1 cellular context compared by ENCODE assay signal in the genomic region with DNA sequence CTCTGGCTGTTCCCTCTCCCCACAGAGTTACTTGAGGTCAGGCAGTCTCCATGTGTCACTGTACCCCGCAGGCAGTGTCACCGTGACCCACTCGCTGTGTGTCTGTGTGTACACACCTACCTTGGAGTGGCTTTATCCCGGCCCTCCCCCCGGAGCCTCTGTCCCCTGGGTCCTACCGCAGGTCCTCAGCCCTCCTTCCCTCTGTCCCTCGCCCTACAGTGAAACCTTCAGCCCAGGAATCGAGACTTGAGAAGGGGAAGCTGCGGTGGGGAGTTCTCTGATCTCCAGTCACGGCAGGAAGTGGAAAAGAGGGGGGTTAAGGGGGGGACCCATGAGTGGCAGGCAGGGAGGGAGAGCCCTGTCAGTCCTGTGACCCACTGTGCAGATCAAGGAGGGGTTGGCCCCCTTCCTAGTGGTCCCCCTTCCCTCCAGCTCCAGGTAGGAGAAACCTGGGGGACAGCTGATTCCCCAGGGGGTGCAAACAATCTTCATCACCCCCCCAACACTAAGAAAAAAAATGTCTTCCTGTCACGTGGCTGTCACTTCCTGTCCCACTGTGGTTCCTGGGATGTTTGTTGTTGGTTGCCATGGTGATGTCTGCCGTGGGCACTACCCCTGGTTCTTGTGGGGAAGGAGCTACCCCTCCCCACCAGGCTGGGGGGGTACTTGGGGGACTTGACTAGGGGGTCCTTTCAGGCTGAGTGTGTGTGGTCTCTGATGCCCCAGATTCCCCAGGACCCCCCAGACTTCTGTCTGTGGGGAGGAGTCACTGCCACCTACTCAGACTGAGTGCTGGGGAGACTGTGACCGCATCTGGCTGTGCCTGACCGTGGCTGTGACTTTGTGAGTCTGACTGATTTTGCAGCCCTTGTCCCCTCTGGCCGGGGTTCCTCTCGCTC.
TF ChIP-seq lines count a peak whose summit lies in the region.

No MANE protein-coding gene starts in this region.

TF ChIP-seq in K562, 482 proteins besides CTCF, POLR2A, EP300 and RAD21 (continued from another document and continues in another):
- TF ChIP-seq, protein P1, sequence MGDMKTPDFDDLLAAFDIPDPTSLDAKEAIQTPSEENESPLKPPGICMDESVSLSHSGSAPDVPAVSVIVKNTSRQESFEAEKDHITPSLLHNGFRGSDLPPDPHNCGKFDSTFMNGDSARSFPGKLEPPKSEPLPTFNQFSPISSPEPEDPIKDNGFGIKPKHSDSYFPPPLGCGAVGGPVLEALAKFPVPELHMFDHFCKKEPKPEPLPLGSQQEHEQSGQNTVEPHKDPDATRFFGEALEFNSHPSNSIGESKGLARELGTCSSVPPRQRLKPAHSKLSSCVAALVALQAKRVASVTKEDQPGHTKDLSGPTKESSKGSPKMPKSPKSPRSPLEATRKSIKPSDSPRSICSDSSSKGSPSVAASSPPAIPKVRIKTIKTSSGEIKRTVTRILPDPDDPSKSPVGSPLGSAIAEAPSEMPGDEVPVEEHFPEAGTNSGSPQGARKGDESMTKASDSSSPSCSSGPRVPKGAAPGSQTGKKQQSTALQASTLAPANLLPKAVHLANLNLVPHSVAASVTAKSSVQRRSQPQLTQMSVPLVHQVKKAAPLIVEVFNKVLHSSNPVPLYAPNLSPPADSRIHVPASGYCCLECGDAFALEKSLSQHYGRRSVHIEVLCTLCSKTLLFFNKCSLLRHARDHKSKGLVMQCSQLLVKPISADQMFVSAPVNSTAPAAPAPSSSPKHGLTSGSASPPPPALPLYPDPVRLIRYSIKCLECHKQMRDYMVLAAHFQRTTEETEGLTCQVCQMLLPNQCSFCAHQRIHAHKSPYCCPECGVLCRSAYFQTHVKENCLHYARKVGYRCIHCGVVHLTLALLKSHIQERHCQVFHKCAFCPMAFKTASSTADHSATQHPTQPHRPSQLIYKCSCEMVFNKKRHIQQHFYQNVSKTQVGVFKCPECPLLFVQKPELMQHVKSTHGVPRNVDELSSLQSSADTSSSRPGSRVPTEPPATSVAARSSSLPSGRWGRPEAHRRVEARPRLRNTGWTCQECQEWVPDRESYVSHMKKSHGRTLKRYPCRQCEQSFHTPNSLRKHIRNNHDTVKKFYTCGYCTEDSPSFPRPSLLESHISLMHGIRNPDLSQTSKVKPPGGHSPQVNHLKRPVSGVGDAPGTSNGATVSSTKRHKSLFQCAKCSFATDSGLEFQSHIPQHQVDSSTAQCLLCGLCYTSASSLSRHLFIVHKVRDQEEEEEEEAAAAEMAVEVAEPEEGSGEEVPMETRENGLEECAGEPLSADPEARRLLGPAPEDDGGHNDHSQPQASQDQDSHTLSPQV (IDR thresholded peaks at IDR 0.05): peak; percentile 50; the same call in 1 of the 2 replicates
- TF ChIP-seq CTBP1 (IDR thresholded peaks at IDR 0.05; ENCODE audit: borderline replicate concordance) (peak; percentile 41; the same call in 1 of the 2 replicates), SMAD2 (IDR thresholded peaks at IDR 0.05; ENCODE audit: low read depth, low read length) (no peak), ZNF354B (CRISPR knock-in tag; IDR thresholded peaks at IDR 0.05) (no peak), ATF1 (CRISPR knock-in tag; IDR thresholded peaks at IDR 0.05) (no peak), ATF1 (tag; IDR thresholded peaks at IDR 0.05) (peak; percentile 57), ZNF57 (CRISPR knock-in tag; IDR thresholded peaks at IDR 0.05) (no peak), GABPB1 (CRISPR knock-in tag; IDR thresholded peaks at IDR 0.05) (peak; percentile 82), GABPB2 (CRISPR knock-in tag; conservative IDR thresholded peaks at IDR 0.05) (no peak), SP1 (CRISPR knock-in tag; IDR thresholded peaks at IDR 0.05) (no peak), ZNF146 (CRISPR knock-in tag; IDR thresholded peaks at IDR 0.05; ENCODE audit: unreplicated experiment) (no peak), HES1 (IDR thresholded peaks at IDR 0.05; ENCODE audit: low read depth) (no peak), ZNF584 (CRISPR knock-in tag; IDR thresholded peaks at IDR 0.05; ENCODE audit: low read depth) (0 out of 2 replicates have a peak, but pooled peaks have one; percentile 62), CBX1 (IDR thresholded peaks at IDR 0.05; ENCODE audit: low read depth) (0 out of 2 replicates have a peak, but pooled peaks have one; percentile 39), E2F8 (IDR thresholded peaks at IDR 0.05; ENCODE audit: low read depth, partially characterized antibody) (peak; percentile 78), NELFE (IDR thresholded peaks at IDR 0.05; ENCODE audit: insufficient read depth, insufficient read length) (no peak), ZNF740 (CRISPR knock-in tag; IDR thresholded peaks at IDR 0.05) (peak; percentile 95), ZNF740 (tag; IDR thresholded peaks at IDR 0.05) (peak in 1 of 2 experiments; percentile 95; a peak in 2 of 4 replicates), XRCC4 (IDR thresholded peaks at IDR 0.05; ENCODE audit: extremely low read depth, insufficient read depth, insufficient read length) (no peak), ZNF311 (CRISPR knock-in tag; IDR thresholded peaks at IDR 0.05) (no peak), CBFA2T2 (conservative IDR thresholded peaks at IDR 0.05) (peak; percentile 60; the same call in 1 of the 2 replicates), NBN (IDR thresholded peaks at IDR 0.05; ENCODE audit: low read depth) (no peak), FOXA1 (IDR thresholded peaks at IDR 0.05; ENCODE audit: borderline replicate concordance) (no peak), SMAD1 (IDR thresholded peaks at IDR 0.05; ENCODE audit: low read depth, low read length, partially characterized antibody) (no peak), BRCA1 (IDR thresholded peaks at IDR 0.05) (no peak), BRCA1 (CRISPR knock-in tag; IDR thresholded peaks at IDR 0.05) (no peak), RBFOX2 (IDR thresholded peaks at IDR 0.05; ENCODE audit: low read depth, low read length) (peak; percentile 53), ZFP1 (CRISPR knock-in tag; IDR thresholded peaks at IDR 0.05) (no peak), NFXL1 (CRISPR knock-in tag; IDR thresholded peaks at IDR 0.05) (no peak), KDM4B (IDR thresholded peaks at IDR 0.05; ENCODE audit: borderline replicate concordance in 2 of 2, low read depth in 1 of 2) (peak in 1 of 2 experiments; percentile 98; a peak in 2 of 4 replicates), JUNB (CRISPR knock-in tag; conservative IDR thresholded peaks at IDR 0.05) (no peak), RBBP5 (IDR thresholded peaks at IDR 0.05; ENCODE audit: borderline replicate concordance, insufficient read depth, low read length, poor library complexity, severe bottlenecking) (no peak), BRF2 (IDR thresholded peaks at IDR 0.05; ENCODE audit: borderline replicate concordance, insufficient read depth, insufficient read length) (no peak)
- TF ChIP-seq, protein P2, sequence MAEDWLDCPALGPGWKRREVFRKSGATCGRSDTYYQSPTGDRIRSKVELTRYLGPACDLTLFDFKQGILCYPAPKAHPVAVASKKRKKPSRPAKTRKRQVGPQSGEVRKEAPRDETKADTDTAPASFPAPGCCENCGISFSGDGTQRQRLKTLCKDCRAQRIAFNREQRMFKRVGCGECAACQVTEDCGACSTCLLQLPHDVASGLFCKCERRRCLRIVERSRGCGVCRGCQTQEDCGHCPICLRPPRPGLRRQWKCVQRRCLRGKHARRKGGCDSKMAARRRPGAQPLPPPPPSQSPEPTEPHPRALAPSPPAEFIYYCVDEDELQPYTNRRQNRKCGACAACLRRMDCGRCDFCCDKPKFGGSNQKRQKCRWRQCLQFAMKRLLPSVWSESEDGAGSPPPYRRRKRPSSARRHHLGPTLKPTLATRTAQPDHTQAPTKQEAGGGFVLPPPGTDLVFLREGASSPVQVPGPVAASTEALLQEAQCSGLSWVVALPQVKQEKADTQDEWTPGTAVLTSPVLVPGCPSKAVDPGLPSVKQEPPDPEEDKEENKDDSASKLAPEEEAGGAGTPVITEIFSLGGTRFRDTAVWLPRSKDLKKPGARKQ (CRISPR knock-in tag; IDR thresholded peaks at IDR 0.05): no peak
- TF ChIP-seq, protein P3, sequence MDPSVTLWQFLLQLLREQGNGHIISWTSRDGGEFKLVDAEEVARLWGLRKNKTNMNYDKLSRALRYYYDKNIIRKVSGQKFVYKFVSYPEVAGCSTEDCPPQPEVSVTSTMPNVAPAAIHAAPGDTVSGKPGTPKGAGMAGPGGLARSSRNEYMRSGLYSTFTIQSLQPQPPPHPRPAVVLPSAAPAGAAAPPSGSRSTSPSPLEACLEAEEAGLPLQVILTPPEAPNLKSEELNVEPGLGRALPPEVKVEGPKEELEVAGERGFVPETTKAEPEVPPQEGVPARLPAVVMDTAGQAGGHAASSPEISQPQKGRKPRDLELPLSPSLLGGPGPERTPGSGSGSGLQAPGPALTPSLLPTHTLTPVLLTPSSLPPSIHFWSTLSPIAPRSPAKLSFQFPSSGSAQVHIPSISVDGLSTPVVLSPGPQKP (CRISPR knock-in tag; IDR thresholded peaks at IDR 0.05): no peak
- TF ChIP-seq, protein P4, sequence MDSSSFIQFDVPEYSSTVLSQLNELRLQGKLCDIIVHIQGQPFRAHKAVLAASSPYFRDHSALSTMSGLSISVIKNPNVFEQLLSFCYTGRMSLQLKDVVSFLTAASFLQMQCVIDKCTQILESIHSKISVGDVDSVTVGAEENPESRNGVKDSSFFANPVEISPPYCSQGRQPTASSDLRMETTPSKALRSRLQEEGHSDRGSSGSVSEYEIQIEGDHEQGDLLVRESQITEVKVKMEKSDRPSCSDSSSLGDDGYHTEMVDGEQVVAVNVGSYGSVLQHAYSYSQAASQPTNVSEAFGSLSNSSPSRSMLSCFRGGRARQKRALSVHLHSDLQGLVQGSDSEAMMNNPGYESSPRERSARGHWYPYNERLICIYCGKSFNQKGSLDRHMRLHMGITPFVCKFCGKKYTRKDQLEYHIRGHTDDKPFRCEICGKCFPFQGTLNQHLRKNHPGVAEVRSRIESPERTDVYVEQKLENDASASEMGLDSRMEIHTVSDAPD (CRISPR knock-in tag; IDR thresholded peaks at IDR 0.05): no peak
- TF ChIP-seq, protein P5, sequence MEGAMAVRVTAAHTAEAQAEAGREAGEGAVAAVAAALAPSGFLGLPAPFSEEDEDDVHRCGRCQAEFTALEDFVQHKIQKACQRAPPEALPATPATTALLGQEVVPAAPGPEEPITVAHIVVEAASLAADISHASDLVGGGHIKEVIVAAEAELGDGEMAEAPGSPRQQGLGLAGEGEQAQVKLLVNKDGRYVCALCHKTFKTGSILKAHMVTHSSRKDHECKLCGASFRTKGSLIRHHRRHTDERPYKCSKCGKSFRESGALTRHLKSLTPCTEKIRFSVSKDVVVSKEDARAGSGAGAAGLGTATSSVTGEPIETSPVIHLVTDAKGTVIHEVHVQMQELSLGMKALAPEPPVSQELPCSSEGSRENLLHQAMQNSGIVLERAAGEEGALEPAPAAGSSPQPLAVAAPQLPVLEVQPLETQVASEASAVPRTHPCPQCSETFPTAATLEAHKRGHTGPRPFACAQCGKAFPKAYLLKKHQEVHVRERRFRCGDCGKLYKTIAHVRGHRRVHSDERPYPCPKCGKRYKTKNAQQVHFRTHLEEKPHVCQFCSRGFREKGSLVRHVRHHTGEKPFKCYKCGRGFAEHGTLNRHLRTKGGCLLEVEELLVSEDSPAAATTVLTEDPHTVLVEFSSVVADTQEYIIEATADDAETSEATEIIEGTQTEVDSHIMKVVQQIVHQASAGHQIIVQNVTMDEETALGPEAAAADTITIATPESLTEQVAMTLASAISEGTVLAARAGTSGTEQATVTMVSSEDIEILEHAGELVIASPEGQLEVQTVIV (CRISPR knock-in tag; IDR thresholded peaks at IDR 0.05; ENCODE audit: borderline replicate concordance): no peak
- TF ChIP-seq, protein P6, sequence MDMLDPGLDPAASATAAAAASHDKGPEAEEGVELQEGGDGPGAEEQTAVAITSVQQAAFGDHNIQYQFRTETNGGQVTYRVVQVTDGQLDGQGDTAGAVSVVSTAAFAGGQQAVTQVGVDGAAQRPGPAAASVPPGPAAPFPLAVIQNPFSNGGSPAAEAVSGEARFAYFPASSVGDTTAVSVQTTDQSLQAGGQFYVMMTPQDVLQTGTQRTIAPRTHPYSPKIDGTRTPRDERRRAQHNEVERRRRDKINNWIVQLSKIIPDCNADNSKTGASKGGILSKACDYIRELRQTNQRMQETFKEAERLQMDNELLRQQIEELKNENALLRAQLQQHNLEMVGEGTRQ (CRISPR knock-in tag; IDR thresholded peaks at IDR 0.05): peak; percentile 94
